In the genomic region with DNA sequence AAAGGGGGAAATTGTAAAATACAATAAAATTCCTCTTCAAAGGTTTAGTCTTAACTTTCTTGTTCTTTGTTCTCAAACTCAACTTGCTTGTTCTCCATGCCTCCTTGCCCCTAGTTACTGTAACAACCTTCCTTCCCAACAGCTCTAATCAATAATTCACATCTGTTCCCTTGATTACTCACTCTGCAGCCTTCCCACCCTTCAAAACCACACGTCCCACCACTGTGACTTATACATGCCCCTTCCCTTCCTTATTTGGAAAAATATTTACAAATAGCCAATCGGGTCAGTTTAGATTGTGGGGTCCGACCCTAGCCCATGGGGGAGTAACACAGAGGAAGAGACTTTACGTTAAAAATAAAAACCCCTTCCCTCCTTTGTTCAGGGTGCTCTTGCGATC, we compare ENCODE assay signal across 8 cellular contexts. TPM values are rescaled to one million over a fixed set of nuclear protein-coding genes. Genes with fewer than 3 reads are reported as not detected.
DNase-seq lines count a peak whose midpoint lies in the region; ATAC-seq and TF ChIP-seq lines count a peak whose summit lies in the region.

No MANE protein-coding gene starts in this region.

- 0 out of 2 replicates have a peak, but pooled peaks cover 3% of the 10 kb centered on the region for H3F3A ChIP-seq in Loucy (ENCODE audit: low read depth)

- H3K4me2 ChIP-seq in Loucy (ENCODE audit: low read depth, low read length, poor library complexity, severe bottlenecking): peak overlapping the region; percentile 91

- TF ChIP-seq CTCF in GM10266 (IDR thresholded peaks at IDR 0.05; ENCODE audit: control insufficient read depth, insufficient read depth, low read depth, missing control alignments) (no peak), Loucy (conservative IDR thresholded peaks at IDR 0.05; ENCODE audit: low read length) (no peak)

- peak; percentile 3 for DNase-seq in GM10266 (ENCODE audit: extremely low spot score)
- no peak for DNase-seq in activated naive CD8-positive, alpha-beta T cell treated with anti-CD3 and anti-CD28 coated beads, Interleukin-2, amount 10 ng/mL, durations not matched to agents 7 days and 5 days
- DNase-seq in iris pigment epithelial cell (ENCODE audit: low read depth): peak; percentile 70
- DNase-seq in stromal cell of bone marrow (ENCODE audit: low read depth): peak; percentile 43
- no peak for DNase-seq in C1 segment of cervical spinal cord (lab: John Stamatoyannopoulos, UW)
- no peak for DNase-seq in HuH-7.5 (ENCODE audit: low spot score)
- no peak for DNase-seq in UCSD-AML1 (lab: John Stamatoyannopoulos, UW; ENCODE audit: unreplicated experiment)

- peaks cover 74% of the 10 kb centered on the region for H3K36me3 Mint-ChIP-seq in activated naive CD8-positive, alpha-beta T cell treated with anti-CD3 and anti-CD28 coated beads, Interleukin-2, amount 10 ng/mL, durations not matched to agents 7 days and 5 days

- peaks cover 43% of the 10 kb centered on the region for H3K79me2 ChIP-seq in Loucy (ENCODE audit: insufficient read depth, low read length)

- H3K4me3 Mint-ChIP-seq in activated naive CD8-positive, alpha-beta T cell treated with anti-CD3 and anti-CD28 coated beads, Interleukin-2, amount 10 ng/mL, durations not matched to agents 7 days and 5 days: peak overlapping the region; percentile 93

- H2AFZ ChIP-seq in Loucy (ENCODE audit: low read length): peak overlapping the region; percentile 76

- H3K4me1 ChIP-seq in Loucy (ENCODE audit: insufficient read depth, low read length, poor library complexity, severe bottlenecking): peaks cover 33% of the 10 kb centered on the region

- H3K9me2 ChIP-seq in Loucy (replicated peaks; ENCODE audit: low read depth, low read length): no peaks in the 10 kb centered on the region

- no peaks in the 10 kb centered on the region for H3K27me3 ChIP-seq in Loucy (ENCODE audit: insufficient read depth, low read length, poor library complexity, severe bottlenecking)

- H3K4me3 ChIP-seq in Loucy (ENCODE audit: low read length, poor library complexity, severe bottlenecking): peak overlapping the region; percentile 88

- no peaks in the 10 kb centered on the region for H3K36me3 ChIP-seq in Loucy (ENCODE audit: insufficient read depth, low read length)

- peaks cover 49% of the 10 kb centered on the region for H3K9me3 Mint-ChIP-seq in activated naive CD8-positive, alpha-beta T cell treated with anti-CD3 and anti-CD28 coated beads, Interleukin-2, amount 10 ng/mL, durations not matched to agents 7 days and 5 days

- peaks cover 5% of the 10 kb centered on the region; the same call in 1 of the 2 replicates for H3K9me3 ChIP-seq in Loucy (ENCODE audit: insufficient read depth, low read depth, low read length)

- peaks cover 21% of the 10 kb centered on the region for H3K4me1 Mint-ChIP-seq in activated naive CD8-positive, alpha-beta T cell treated with anti-CD3 and anti-CD28 coated beads, Interleukin-2, amount 10 ng/mL, durations not matched to agents 7 days and 5 days

- POLR2A ChIA-PET in activated naive CD8-positive, alpha-beta T cell treated with anti-CD3 and anti-CD28 coated beads, Interleukin-2, amount 10 ng/mL, durations not matched to agents 7 days and 5 days (lab: Charles Lee): interaction anchor here (0.6 to 4.1 kb wide), 15 partner anchors 10 to 267 kb away, joined by 3 to 62 read pairs (median 6); a partner anchor contains a TSS

- H3K9ac ChIP-seq in Loucy (ENCODE audit: low read depth, low read length, poor library complexity, severe bottlenecking): peak overlapping the region; percentile 91

- peaks cover 32% of the 10 kb centered on the region for H4K20me1 ChIP-seq in Loucy (ENCODE audit: insufficient read depth, low read length, poor library complexity, severe bottlenecking)

- peak overlapping the region; percentile 93 for H3K27ac Mint-ChIP-seq in activated naive CD8-positive, alpha-beta T cell treated with anti-CD3 and anti-CD28 coated beads, Interleukin-2, amount 10 ng/mL, durations not matched to agents 7 days and 5 days

- ATAC-seq in activated naive CD8-positive, alpha-beta T cell treated with anti-CD3 and anti-CD28 coated beads, Interleukin-2, amount 10 ng/mL, durations not matched to agents 7 days and 5 days (ENCODE audit: low read depth): peak; percentile 4

- no peaks in the 10 kb centered on the region for H3K27me3 Mint-ChIP-seq in activated naive CD8-positive, alpha-beta T cell treated with anti-CD3 and anti-CD28 coated beads, Interleukin-2, amount 10 ng/mL, durations not matched to agents 7 days and 5 days

RNA-seq across cellular contexts. Expression of a gene that starts 0.6 kb away (rescaled TPM):
- total RNA-seq in activated naive CD8-positive, alpha-beta T cell treated with anti-CD3 and anti-CD28 coated beads, Interleukin-2, amount 10 ng/mL, durations not matched to agents 7 days and 5 days: 10 to 100 TPM; 20.3 to 22.2 TPM

RNA-seq across cellular contexts. Expression of a gene that starts 34.4 kb away (rescaled TPM):
- 10 to 100 TPM; 25.6 to 32.4 TPM for total RNA-seq in activated naive CD8-positive, alpha-beta T cell treated with anti-CD3 and anti-CD28 coated beads, Interleukin-2, amount 10 ng/mL, durations not matched to agents 7 days and 5 days

Comparison
In these comparisons a context has a peak if more than half of its experiments do, and no peak if none do; other contexts are left out.
1. DNase-seq: peak in GM10266 (single experiment), iris pigment epithelial cell (single experiment) and stromal cell of bone marrow (single experiment); none in activated naive CD8-positive, alpha-beta T cell treated with anti-CD3 and anti-CD28 coated beads, Interleukin-2, amount 10 ng/mL, durations not matched to agents 7 days and 5 days (single experiment), C1 segment of cervical spinal cord (0 of 14), HuH-7.5 (single experiment) and UCSD-AML1 (single experiment).